13 cellular contexts compared by ENCODE assay signal in genomic region chr11:119482561-119483001, GRCh38. TPM values are rescaled to one million over a fixed set of nuclear protein-coding genes. Genes with fewer than 3 reads are reported as not detected.
"Had no signal": no experiment of that assay in that cellular context is flagged by ENCODE, and none has a peak within 500 bp of the region (broad histone marks: within the 10 kb centered on the region; RNA-seq: fewer than 3 reads in every experiment).

No MANE protein-coding gene starts in this region.

- DNase-seq: activated CD8-positive, alpha-beta T cell treated with anti-CD3 and anti-CD28 coated beads for 36 hours; activated naive CD4-positive, alpha-beta T cell treated with anti-CD3 and anti-CD28 coated beads, Interleukin-2, amount 10 ng/mL, durations not matched to agents 7 days and 5 days; natural killer cell; nucleus accumbens; right cardiac atrium; small intestine; T-helper 9 cell; testis had no signal

- H3K9me3 Mint-ChIP-seq: activated CD8-positive, alpha-beta T cell treated with anti-CD3 and anti-CD28 coated beads for 36 hours; activated naive CD4-positive, alpha-beta T cell treated with anti-CD3 and anti-CD28 coated beads, Interleukin-2, amount 10 ng/mL, durations not matched to agents 7 days and 5 days; activated T-helper 17 cell treated with anti-CD3 and anti-CD28 coated beads, Interleukin-2, amount 50 U/mL, for 72 hours; natural killer cell; stimulated activated naive CD8-positive, alpha-beta T cell treated with anti-CD3 and anti-CD28 coated beads, Interleukin-15, Interleukin-2, amounts not matched to agents 100 ng/mL and 50 ng/mL, for 24 hours had no signal

- H3K4me1 Mint-ChIP-seq: activated naive CD4-positive, alpha-beta T cell treated with anti-CD3 and anti-CD28 coated beads, Interleukin-2, amount 10 ng/mL, durations not matched to agents 7 days and 5 days had no signal

- H3K27me3 ChIP-seq: testis had no signal

- H3K36me3 Mint-ChIP-seq: activated naive CD4-positive, alpha-beta T cell treated with anti-CD3 and anti-CD28 coated beads, Interleukin-2, amount 10 ng/mL, durations not matched to agents 7 days and 5 days; natural killer cell had no signal

- H3K27ac Mint-ChIP-seq: activated CD8-positive, alpha-beta T cell treated with anti-CD3 and anti-CD28 coated beads for 36 hours; activated naive CD4-positive, alpha-beta T cell treated with anti-CD3 and anti-CD28 coated beads, Interleukin-2, amount 10 ng/mL, durations not matched to agents 7 days and 5 days; activated T-helper 17 cell treated with anti-CD3 and anti-CD28 coated beads, Interleukin-2, amount 50 U/mL, for 72 hours; natural killer cell; stimulated activated naive CD8-positive, alpha-beta T cell treated with anti-CD3 and anti-CD28 coated beads, Interleukin-15, Interleukin-2, amounts not matched to agents 100 ng/mL and 50 ng/mL, for 24 hours had no signal

- H3K27ac ChIP-seq: prostate gland, SK-N-MC, testis had no signal

- H3K9me3 ChIP-seq: prostate gland, testis had no signal

- H3K4me3 Mint-ChIP-seq: activated CD8-positive, alpha-beta T cell treated with anti-CD3 and anti-CD28 coated beads for 36 hours; activated naive CD4-positive, alpha-beta T cell treated with anti-CD3 and anti-CD28 coated beads, Interleukin-2, amount 10 ng/mL, durations not matched to agents 7 days and 5 days; activated T-helper 17 cell treated with anti-CD3 and anti-CD28 coated beads, Interleukin-2, amount 50 U/mL, for 72 hours; natural killer cell; stimulated activated naive CD8-positive, alpha-beta T cell treated with anti-CD3 and anti-CD28 coated beads, Interleukin-15, Interleukin-2, amounts not matched to agents 100 ng/mL and 50 ng/mL, for 24 hours had no signal

- H3K36me3 ChIP-seq: prostate gland had no signal

- H3K4me1 ChIP-seq: prostate gland had no signal

- H3K4me3 ChIP-seq: prostate gland, SK-N-MC, testis had no signal

- ATAC-seq: activated CD8-positive, alpha-beta T cell treated with anti-CD3 and anti-CD28 coated beads for 36 hours; activated T-helper 17 cell treated with anti-CD3 and anti-CD28 coated beads, Interleukin-2, amount 50 U/mL, for 72 hours; esophagus mucosa; natural killer cell had no signal

RNA-seq across cellular contexts. Expression of gene THY1, which starts 59.6 kb away (rescaled TPM):
- total RNA-seq: natural killer cell had no signal
